ENCODE assay signal across 8 cellular contexts in genomic region chr5:151448038-151448985, GRCh38. TPM values are rescaled to one million over a fixed set of nuclear protein-coding genes. Genes with fewer than 3 reads are reported as not detected.
A peak's percentile ranks its signal among the peaks of the same experiment; 100 is the strongest.
DNase-seq lines count a peak whose midpoint lies in the region; ATAC-seq, FAIRE-seq and TF ChIP-seq lines count a peak whose summit lies in the region.

No MANE protein-coding gene starts in this region.

- peak overlapping the region; percentile 75 for H3K27ac Mint-ChIP-seq in WTC11
- peak overlapping the region; percentile 88 for H3K27ac Mint-ChIP-seq in endodermal cell

- CTCF ChIA-PET in WTC11 (lab: Charles Lee): interaction anchor here (0.6 to 2.4 kb wide), 45 partner anchors 8 to 306 kb away, joined by 3 to 35 read pairs (median 5); partner anchors contain the start of genes CCDC69 and GM2A

- no peak for TF ChIP-seq EP300 in upper lobe of left lung (IDR thresholded peaks at IDR 0.05)

- H3K79me2 ChIP-seq in Karpas-422 (ENCODE audit: low read length): peaks cover 39% of the 10 kb centered on the region

- 18 to 25% methylated on average over 17 to 24 of the region's 24 CpGs for WGBS in endodermal cell (ENCODE audit: insufficient coverage in 1 of 2, insufficient read length in 1 of 2), 2 experiments
- 12 to 19% methylated on average over 17 to 24 of the region's 24 CpGs for WGBS in upper lobe of left lung, 2 donors

- H3K27me3 Mint-ChIP-seq in WTC11 (ENCODE audit: low read depth): no peaks in the 10 kb centered on the region; the same call in 1 of the 2 replicates
- no peaks in the 10 kb centered on the region for H3K27me3 Mint-ChIP-seq in endodermal cell (ENCODE audit: insufficient read depth)

- no peaks in the 10 kb centered on the region for H4K20me1 ChIP-seq in Karpas-422 (ENCODE audit: insufficient read depth, low read depth, low read length)

- H3K9me3 ChIP-seq in BE2C (no peaks in the 10 kb centered on the region), Karpas-422 (ENCODE audit: low read length) (no peaks in the 10 kb centered on the region), endodermal cell (ENCODE audit: control insufficient read depth, low read length) (no peaks in the 10 kb centered on the region), mucosa of stomach (ENCODE audit: control insufficient read depth, low read length) (no peaks in the 10 kb centered on the region), upper lobe of left lung (no peaks in the 10 kb centered on the region)

- H3K9ac ChIP-seq in Karpas-422 (ENCODE audit: low read length): peak overlapping the region; percentile 87
- peak overlapping the region; percentile 47 for H3K9ac ChIP-seq in endodermal cell (ENCODE audit: extremely low read depth, low read length, poor library complexity, severe bottlenecking)
- H3K9ac ChIP-seq in mucosa of stomach (ENCODE audit: low read length): peak overlapping the region; percentile 79

- DNase-seq in BE2C: peak; percentile 26
- peak; percentile 69 for DNase-seq in Karpas-422
- peak; percentile 35 for DNase-seq in WTC11 (ENCODE audit: low spot score)
- DNase-seq in endodermal cell: peak; percentile 84
- peak in 1 of 2 donors; percentile 38 for DNase-seq in upper lobe of left lung
- DNase-seq in frontal cortex (ENCODE audit: low spot score in 2 of 2): no peak

- peak; percentile 33 for TF ChIP-seq CTCF in BE2C (IDR thresholded peaks at IDR 0.05; ENCODE audit: low read depth, low read length)
- no peak for TF ChIP-seq CTCF in WTC11 (IDR thresholded peaks at IDR 0.05)
- peak; percentile 53 for TF ChIP-seq CTCF in endodermal cell (conservative IDR thresholded peaks at IDR 0.05)
- TF ChIP-seq CTCF in upper lobe of left lung (IDR thresholded peaks at IDR 0.05): no peak

- H3K4me1 ChIP-seq in BE2C (no peaks in the 10 kb centered on the region; the same call in 1 of the 2 replicates), Karpas-422 (ENCODE audit: low read length) (peaks cover 15% of the 10 kb centered on the region), endodermal cell (ENCODE audit: control insufficient read depth, insufficient read depth, low read length) (peaks cover 3% of the 10 kb centered on the region), mucosa of stomach (ENCODE audit: control insufficient read depth, insufficient read depth, low read length) (no peaks in the 10 kb centered on the region), upper lobe of left lung (peaks cover 7 to 26% (median 8%) of the 10 kb centered on the region in 4 donors)

- H3K36me3 Mint-ChIP-seq in WTC11: no peaks in the 10 kb centered on the region
- peaks cover 6% of the 10 kb centered on the region for H3K36me3 Mint-ChIP-seq in endodermal cell (ENCODE audit: low read depth)

- H3K27me3 ChIP-seq in BE2C (no peaks in the 10 kb centered on the region; the same call in 1 of the 2 replicates), Karpas-422 (ENCODE audit: low read length) (no peaks in the 10 kb centered on the region), endodermal cell (ENCODE audit: control insufficient read depth, insufficient read depth, low read length, poor library complexity, severe bottlenecking) (no peaks in the 10 kb centered on the region), mucosa of stomach (ENCODE audit: control insufficient read depth, insufficient read depth, low read length) (no peaks in the 10 kb centered on the region), upper lobe of left lung (no peaks in the 10 kb centered on the region)

- peak overlapping the region; percentile 83 for H2AFZ ChIP-seq in Karpas-422 (ENCODE audit: low read length)

- FAIRE-seq in frontal cortex (lab: Jason Lieb, UNC): no peak

- H3K9me3 Mint-ChIP-seq in WTC11: no peaks in the 10 kb centered on the region
- H3K9me3 Mint-ChIP-seq in endodermal cell: no peaks in the 10 kb centered on the region

- H3K36me3 ChIP-seq in BE2C: no peaks in the 10 kb centered on the region
- H3K36me3 ChIP-seq in Karpas-422 (ENCODE audit: insufficient read depth, low read length): no peaks in the 10 kb centered on the region
- peaks cover 3% of the 10 kb centered on the region for H3K36me3 ChIP-seq in endodermal cell (ENCODE audit: control insufficient read depth, insufficient read depth, low read length)
- no peaks in the 10 kb centered on the region for H3K36me3 ChIP-seq in mucosa of stomach (ENCODE audit: control insufficient read depth, insufficient read depth, low read length)
- H3K36me3 ChIP-seq in upper lobe of left lung: no peaks in the 10 kb centered on the region

- H3K9me2 ChIP-seq in Karpas-422 (replicated peaks; ENCODE audit: insufficient read depth, low read length): no peaks in the 10 kb centered on the region

- POLR2A ChIA-PET in WTC11 (lab: Charles Lee): interaction anchor here (0.5 to 1.1 kb wide), 2 partner anchors 50 to 60 kb away, joined by 3 to 5 read pairs; no protein-coding TSS in a partner anchor

- H3K4me3 Mint-ChIP-seq in WTC11: peak overlapping the region; percentile 94
- H3K4me3 Mint-ChIP-seq in endodermal cell: peak overlapping the region; percentile 78

- peaks cover 17% of the 10 kb centered on the region for H3K4me1 Mint-ChIP-seq in WTC11
- H3K4me1 Mint-ChIP-seq in endodermal cell: peaks cover 25% of the 10 kb centered on the region

- H3K4me2 ChIP-seq in Karpas-422 (ENCODE audit: low read depth, low read length, poor library complexity, severe bottlenecking): peak overlapping the region; percentile 90

- peak overlapping the region; percentile 16; the same call in 1 of the 2 replicates for H3K27ac ChIP-seq in Karpas-422 (ENCODE audit: low read length)
- H3K27ac ChIP-seq in endodermal cell (ENCODE audit: low read depth, low read length): no peak overlapping the region
- H3K27ac ChIP-seq in upper lobe of left lung: peak overlapping the region; percentile 54 to 87 (median 72)

- ATAC-seq in GM19351 (IDR thresholded peaks at IDR 0.05; ENCODE audit: unreplicated experiment): peak; percentile 10
- peak; percentile 42 for ATAC-seq in WTC11
- peak; percentile 12 to 54 for ATAC-seq in upper lobe of left lung (ENCODE audit: low FRiP score in 2 of 2)

- H3K4me3 ChIP-seq in BE2C (ENCODE audit: low read depth, low read length): peak overlapping the region; percentile 88
- H3K4me3 ChIP-seq in Karpas-422 (ENCODE audit: low read length): peak overlapping the region; percentile 92
- H3K4me3 ChIP-seq in endodermal cell (ENCODE audit: low read length): peak overlapping the region; percentile 91
- H3K4me3 ChIP-seq in mucosa of stomach (ENCODE audit: low read length): peak overlapping the region; percentile 88
- H3K4me3 ChIP-seq in upper lobe of left lung: peak overlapping the region; percentile 66 to 82 (median 75)

- TF ChIP-seq POLR2A in upper lobe of left lung (IDR thresholded peaks at IDR 0.05): no peak

TF ChIP-seq in WTC11, 78 proteins besides CTCF, POLR2A, EP300 and RAD21:
- TF ChIP-seq ZNF232 (CRISPR knock-in tag; IDR thresholded peaks at IDR 0.05) (0 out of 2 replicates have a peak, but pooled peaks have one; percentile 14), GRHL2 (CRISPR knock-in tag; IDR thresholded peaks at IDR 0.05; ENCODE audit: insufficient replicate concordance, severe bottlenecking) (no peak), RORB (CRISPR knock-in tag; IDR thresholded peaks at IDR 0.05) (no peak)

RNA-seq across cellular contexts. Expression of gene SLC36A1, which starts 0.9 kb away (rescaled TPM):
- polyA plus RNA-seq in BE2C (2012; ENCODE audit: insufficient read depth, insufficient read length, low read depth): 9.6 TPM
- total RNA-seq in Karpas-422 (2014; rRNA removed; shearing (Covaris generic); ENCODE audit: low replicate concordance): 8.4 and 12.7 TPM in 2 replicates
- total RNA-seq in WTC11 (2021): 12.2 to 16.0 TPM (median 13.7 TPM) in 3 replicates
- total RNA-seq in endodermal cell: 10 to 100 TPM; 15.4 to 33.3 TPM
- 10.9 TPM for polyA plus RNA-seq in endodermal cell (2013, experiment 1 of 2)
- 8.0 TPM for polyA plus RNA-seq in endodermal cell (2013, experiment 2 of 2)
- total RNA-seq in upper lobe of left lung: 10 to 100 TPM in 5 of 6 donors, 1 to 10 TPM in 1; 9.5 to 49.2 (median 12.9) TPM
- total RNA-seq in frontal cortex: 19.2 TPM

Comparison
In these comparisons a context has a peak if more than half of its experiments do, and no peak if none do; other contexts are left out.
1. DNase-seq: peak in BE2C (single experiment), Karpas-422 (single experiment), WTC11 (single experiment) and endodermal cell (single experiment); none in frontal cortex (0 of 2).
2. CTCF ChIP-seq: peak in BE2C (single experiment) and endodermal cell (single experiment); none in WTC11 (single experiment) and upper lobe of left lung (0 of 6).
3. Peak in every context shown above with its lines, with median percentiles within 50 percentile points of each other: H3K4me3 ChIP-seq, ATAC-seq and H3K9ac ChIP-seq.